Comparison of ENCODE assay signal across 7 cellular contexts in the genomic region with DNA sequence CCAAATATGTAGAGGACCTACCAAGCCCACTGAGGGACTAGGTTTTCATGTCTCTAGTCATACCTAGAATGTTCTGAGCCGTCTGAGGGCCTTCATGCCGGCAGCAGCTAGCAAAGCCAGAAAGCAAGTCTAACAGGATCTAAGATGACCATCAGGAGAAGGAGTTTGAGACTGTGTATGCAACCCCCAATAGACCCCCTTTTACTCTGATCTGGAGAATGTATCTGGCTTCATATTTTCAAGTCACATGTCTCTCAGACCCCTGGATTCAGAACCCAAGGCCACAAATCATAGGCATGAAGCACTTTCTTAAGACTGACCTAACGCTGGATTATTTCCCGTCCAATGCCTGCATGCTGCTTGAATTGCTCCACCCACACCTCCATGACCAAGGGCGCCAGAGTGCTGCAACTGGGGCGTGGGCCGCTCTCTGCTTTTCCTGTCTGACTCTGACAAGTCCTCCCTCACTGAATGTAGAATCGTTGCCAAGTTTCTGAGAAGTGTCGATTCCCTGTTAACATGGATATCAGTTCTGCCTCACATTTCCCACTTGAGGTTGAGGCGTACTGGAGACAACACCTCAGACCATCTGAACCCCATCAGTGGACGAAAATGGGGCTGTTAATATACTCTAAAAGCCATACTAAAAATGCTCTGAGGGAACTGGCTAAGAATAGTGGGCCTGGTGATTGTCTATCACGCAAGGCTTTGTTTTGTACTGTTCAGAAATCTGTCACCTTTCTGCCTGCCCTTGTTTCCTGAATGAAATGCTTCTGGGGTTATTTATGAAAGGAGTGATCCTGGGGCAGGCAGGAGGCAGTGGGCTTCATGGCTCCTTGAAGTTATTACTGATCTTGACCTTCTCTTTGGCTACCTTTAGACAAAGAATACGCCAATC. TPM values are rescaled to one million over a fixed set of nuclear protein-coding genes. Genes with fewer than 3 reads are reported as not detected.
A peak's percentile ranks its signal among the peaks of the same experiment; 100 is the strongest.
DNase-seq lines count a peak whose midpoint lies in the region; ATAC-seq and TF ChIP-seq lines count a peak whose summit lies in the region.

No MANE protein-coding gene starts in this region.

- no peak overlapping the region for H3K23ac ChIP-seq in mesendoderm (ENCODE audit: low read length)

- ATAC-seq in HG02678 (IDR thresholded peaks at IDR 0.05; ENCODE audit: unreplicated experiment), result peak; percentile 10

- H2BK5ac ChIP-seq in mesendoderm (ENCODE audit: low read length), result no peak overlapping the region

- peak; percentile 70 for DNase-seq in activated CD4-positive, alpha-beta T cell treated with anti-CD3 and anti-CD28 coated beads, Interleukin-2, amount 10 ng/mL, durations not matched to agents 24 days and 14 days
- DNase-seq in erythroblast (lab: John Stamatoyannopoulos, UW) (peak; percentile 85 to 86), GM13977 (ENCODE audit: low spot score) (no peak), mesendoderm (no peak), iPS-NIHi11 (ENCODE audit: low spot score) (no peak)
- peak; percentile 33 for DNase-seq in stimulated activated CD4-positive, alpha-beta T cell treated with anti-CD3 and anti-CD28 coated beads, Interleukin-12 subunit alpha, Interleukin-12 subunit beta, amount 100 ng/mL, for 4 hours

- H3K4me3 ChIP-seq in mesendoderm (ENCODE audit: low read length), result no peak overlapping the region

- H3K9me3 Mint-ChIP-seq in activated CD4-positive, alpha-beta T cell treated with anti-CD3 and anti-CD28 coated beads, Interleukin-2, amount 10 ng/mL, durations not matched to agents 24 days and 14 days, result no peaks in the 10 kb centered on the region

- H3K27me3 ChIP-seq in mesendoderm (ENCODE audit: insufficient read depth, low read length, poor library complexity), result no peaks in the 10 kb centered on the region

- no peak overlapping the region for H4K8ac ChIP-seq in mesendoderm (ENCODE audit: low read depth, low read length)

- peaks cover 35% of the 10 kb centered on the region for H3K4me1 Mint-ChIP-seq in activated CD4-positive, alpha-beta T cell treated with anti-CD3 and anti-CD28 coated beads, Interleukin-2, amount 10 ng/mL, durations not matched to agents 24 days and 14 days

- H3K79me1 ChIP-seq in mesendoderm (ENCODE audit: low read length), result no peaks in the 10 kb centered on the region

- no peak overlapping the region for H3K4ac ChIP-seq in mesendoderm (ENCODE audit: low read depth, low read length)

- H2BK120ac ChIP-seq in mesendoderm (ENCODE audit: low read depth, low read length), result no peak overlapping the region

- intact Hi-C loops in activated CD4-positive, alpha-beta T cell treated with anti-CD3 and anti-CD28 coated beads, Interleukin-2, amount 10 ng/mL, durations not matched to agents 24 days and 14 days (cut with micrococcal nuclease), result loop anchor here (1.0 to 10.0 kb wide), 7 partner anchors 21 to 321 kb away; no protein-coding TSS in a partner anchor

- no peak overlapping the region for H3K56ac ChIP-seq in mesendoderm (ENCODE audit: low read length)

- no peaks in the 10 kb centered on the region for H3K79me2 ChIP-seq in mesendoderm (ENCODE audit: control insufficient read depth, insufficient read depth, low read length)

- H3K4me3 Mint-ChIP-seq in activated CD4-positive, alpha-beta T cell treated with anti-CD3 and anti-CD28 coated beads, Interleukin-2, amount 10 ng/mL, durations not matched to agents 24 days and 14 days, result peak overlapping the region; percentile 40

- no peak overlapping the region for H2AK5ac ChIP-seq in mesendoderm (ENCODE audit: low read length)

- no peaks in the 10 kb centered on the region for H3K36me3 ChIP-seq in mesendoderm (ENCODE audit: control insufficient read depth, insufficient read depth, low read length)

- no peak overlapping the region for H3K18ac ChIP-seq in mesendoderm (ENCODE audit: low read length)

- no peak overlapping the region for H3K9ac ChIP-seq in mesendoderm (ENCODE audit: low read length)

- H2BK15ac ChIP-seq in mesendoderm (replicated peaks; ENCODE audit: low read depth), result no peak overlapping the region

- no peaks in the 10 kb centered on the region for H3K27me3 Mint-ChIP-seq in activated CD4-positive, alpha-beta T cell treated with anti-CD3 and anti-CD28 coated beads, Interleukin-2, amount 10 ng/mL, durations not matched to agents 24 days and 14 days

- peaks cover 53% of the 10 kb centered on the region for H3K36me3 Mint-ChIP-seq in activated CD4-positive, alpha-beta T cell treated with anti-CD3 and anti-CD28 coated beads, Interleukin-2, amount 10 ng/mL, durations not matched to agents 24 days and 14 days (ENCODE audit: low read depth)

- no CpG with 5 or more reads among the region's 13 CpGs for WGBS in mesendoderm (ENCODE audit: extremely low coverage, insufficient coverage, low lambda C conversion rate)

- H3K4me1 ChIP-seq in mesendoderm (ENCODE audit: control insufficient read depth, low read depth, low read length), result no peaks in the 10 kb centered on the region

- no peak overlapping the region for H3K4me2 ChIP-seq in mesendoderm (ENCODE audit: low read length)

- no peak overlapping the region for H4K5ac ChIP-seq in mesendoderm (ENCODE audit: low read length)

- no peak overlapping the region for H3K27ac ChIP-seq in mesendoderm (ENCODE audit: low read depth, low read length)

- TF ChIP-seq POLR2A in erythroblast (IDR thresholded peaks at IDR 0.05; ENCODE audit: low read length), result no peak

- TF ChIP-seq CTCF in GM13977 (IDR thresholded peaks at IDR 0.05; ENCODE audit: extremely low read depth, insufficient read depth, missing control alignments), result no peak

- H3K27ac Mint-ChIP-seq in activated CD4-positive, alpha-beta T cell treated with anti-CD3 and anti-CD28 coated beads, Interleukin-2, amount 10 ng/mL, durations not matched to agents 24 days and 14 days, result peak overlapping the region; percentile 90

- in situ Hi-C loops in GM13977 (cut with MboI; ENCODE audit: low pct_unique_long_range_greater_than_20kb, low sequenced_read_pairs, unreplicated experiment), result no loop called here

RNA-seq across cellular contexts. Expression of a gene that starts 23.9 kb away (rescaled TPM):
- total RNA-seq in activated CD4-positive, alpha-beta T cell treated with anti-CD3 and anti-CD28 coated beads, Interleukin-2, amount 10 ng/mL, durations not matched to agents 24 days and 14 days, result 126 and 142 TPM in 2 replicates
- polyA plus RNA-seq in mesendoderm (2013, experiment 1 of 2), result 18.1 TPM
- 18.0 TPM for polyA plus RNA-seq in mesendoderm (2013, experiment 2 of 2)

RNA-seq across cellular contexts. Expression of a gene that starts 56.8 kb away (rescaled TPM):
- total RNA-seq in activated CD4-positive, alpha-beta T cell treated with anti-CD3 and anti-CD28 coated beads, Interleukin-2, amount 10 ng/mL, durations not matched to agents 24 days and 14 days, result 34.7 and 35.5 TPM in 2 replicates
- polyA plus RNA-seq in mesendoderm (2013, experiment 1 of 2), result 17.6 TPM
- 17.3 TPM for polyA plus RNA-seq in mesendoderm (2013, experiment 2 of 2)

Comparison
In these comparisons a context has a peak if more than half of its experiments do, and no peak if none do; other contexts are left out.
1. DNase-seq: peak in activated CD4-positive, alpha-beta T cell treated with anti-CD3 and anti-CD28 coated beads, Interleukin-2, amount 10 ng/mL, durations not matched to agents 24 days and 14 days (single experiment), erythroblast (2 of 2) and stimulated activated CD4-positive, alpha-beta T cell treated with anti-CD3 and anti-CD28 coated beads, Interleukin-12 subunit alpha, Interleukin-12 subunit beta, amount 100 ng/mL, for 4 hours (single experiment); none in GM13977 (single experiment), mesendoderm (single experiment) and iPS-NIHi11 (single experiment).